In genomic region chr16:18799500-18799899, GRCh38 we compare ENCODE assay signal across 1 cellular context.
TF ChIP-seq lines count a peak whose summit lies in the region.

No MANE protein-coding gene starts in this region.

TF ChIP-seq in K562, 482 proteins besides CTCF, POLR2A, EP300 and RAD21:
- no peak for TF ChIP-seq ZBTB33 (CRISPR knock-in tag; IDR thresholded peaks at IDR 0.05)
- no peak for TF ChIP-seq ZBTB7A (IDR thresholded peaks at IDR 0.05; ENCODE audit: borderline replicate concordance, control insufficient read depth, low read depth, low read length)
- no peak for TF ChIP-seq ZC3H8 (IDR thresholded peaks at IDR 0.05)
- no peak for TF ChIP-seq ZNF830 (CRISPR knock-in tag; IDR thresholded peaks at IDR 0.05)
- TF ChIP-seq NFIX (CRISPR knock-in tag; IDR thresholded peaks at IDR 0.05; ENCODE audit: low read depth), result no peak
- TF ChIP-seq JUND (IDR thresholded peaks at IDR 0.05; ENCODE audit: borderline replicate concordance, low read depth, low read length), result no peak
- no peak for TF ChIP-seq JUND (tag; IDR thresholded peaks at IDR 0.05; ENCODE audit: borderline replicate concordance, low read depth, low read length)
- no peak for TF ChIP-seq ARHGAP35 (IDR thresholded peaks at IDR 0.05; ENCODE audit: partially characterized antibody)
- TF ChIP-seq L3MBTL2 (IDR thresholded peaks at IDR 0.05), result no peak
- no peak for TF ChIP-seq SAFB2 (IDR thresholded peaks at IDR 0.05; ENCODE audit: borderline replicate concordance, low read depth, low read length, severe bottlenecking)
- TF ChIP-seq HDAC3 (IDR thresholded peaks at IDR 0.05; ENCODE audit: borderline replicate concordance, partially characterized antibody), result no peak
- TF ChIP-seq MEF2D (tag; conservative IDR thresholded peaks at IDR 0.05; ENCODE audit: low read depth), result no peak
- TF ChIP-seq NR2C1 (IDR thresholded peaks at IDR 0.05), result no peak
- no peak for TF ChIP-seq NR2C1 (tag; IDR thresholded peaks at IDR 0.05)
- no peak for TF ChIP-seq HMBOX1 (IDR thresholded peaks at IDR 0.05)
- no peak for TF ChIP-seq ETV6 (IDR thresholded peaks at IDR 0.05; ENCODE audit: borderline replicate concordance in 1 of 2, low read depth in 2 of 2, low read length in 1 of 2)
- no peak for TF ChIP-seq ETV6 (CRISPR knock-in tag; IDR thresholded peaks at IDR 0.05; ENCODE audit: borderline replicate concordance)
- no peak for TF ChIP-seq IFI16 (CRISPR knock-in tag; IDR thresholded peaks at IDR 0.05)
